In the genomic region with DNA sequence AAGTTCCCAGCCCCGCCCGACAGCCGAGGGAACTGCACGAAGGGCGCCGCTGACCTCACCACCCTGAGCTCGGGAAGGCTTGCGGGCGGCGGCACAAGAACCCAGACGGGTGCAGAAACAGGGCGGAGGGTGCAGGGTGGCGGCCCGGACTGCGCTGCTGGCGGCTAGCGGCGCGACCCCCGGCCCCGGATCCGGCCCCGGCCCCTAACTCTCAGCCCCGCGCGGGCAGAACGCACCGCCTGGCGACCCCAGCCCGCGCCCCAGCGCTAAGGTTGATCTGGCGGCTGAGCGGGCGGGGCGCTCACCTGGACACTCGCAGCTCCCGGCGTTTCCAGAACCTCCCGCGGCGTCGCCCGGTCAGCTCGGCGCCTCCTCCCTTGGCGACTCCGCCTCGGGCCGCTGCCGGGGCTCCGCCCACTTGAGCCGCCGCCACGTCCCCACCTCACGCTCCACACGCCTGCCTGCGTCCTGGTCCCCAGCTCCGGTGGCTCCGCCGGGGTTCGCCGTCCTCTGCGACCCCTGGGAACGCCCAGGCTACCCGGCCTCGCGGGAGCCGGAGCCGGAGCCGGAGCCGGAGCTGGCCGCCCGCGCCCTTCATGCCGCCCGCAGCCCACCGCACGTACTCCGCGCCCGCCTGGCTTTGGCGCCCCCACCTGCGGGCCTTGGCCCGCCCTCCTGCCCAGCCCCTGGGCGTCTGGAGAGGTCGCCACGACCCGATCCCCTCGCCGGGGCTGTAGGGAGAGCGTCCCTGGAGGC, we compare ENCODE assay signal across 8 cellular contexts. TPM values are rescaled to one million over a fixed set of nuclear protein-coding genes. Genes with fewer than 3 reads are reported as not detected.
DNase-seq lines count a peak whose midpoint lies in the region; ATAC-seq and TF ChIP-seq lines count a peak whose summit lies in the region.

A gene (minus strand): TSS at position 369 of the 756 bp plus-strand sequence. CDS start 9,227 bp downstream, outside the sequence.

- DNase-seq in NCI-H748 treated with DMSO at 0.1 percent for 48 hours (lab: John Stamatoyannopoulos, UW) (peak; percentile 44), activated T-helper 1 cell treated with Interleukin-2 at 50 U/mL for 16 hours (ENCODE audit: low read depth) (peak; percentile 4), fibroblast of peridontal ligament (ENCODE audit: extremely low read depth) (peak; percentile 59), myocyte (ENCODE audit: low read depth) (peak; percentile 80)

- 0 out of 2 replicates have a peak, but pooled peaks cover 3% of the 10 kb centered on the region for H3K36me3 ChIP-seq in BLaER1

- TF ChIP-seq CTCF in subcutaneous adipose tissue (IDR thresholded peaks at IDR 0.05; ENCODE audit: low read depth), result no peak

- H3K9ac ChIP-seq in BLaER1, result peak within 1 kb of the TSS; percentile 81

- H3K27me3 ChIP-seq in BLaER1, result peaks cover 8% of the 10 kb centered on the region; the same call in 1 of the 2 replicates

- peak within 1 kb of the TSS; percentile 82 for H3K27ac ChIP-seq in BLaER1

- peaks cover 85% of the 10 kb centered on the region for H3K4me1 ChIP-seq in BLaER1

- peak; percentile 90 for ATAC-seq in GM18907 (IDR thresholded peaks at IDR 0.05; ENCODE audit: unreplicated experiment)
- peak; percentile 91 for ATAC-seq in HG03108 (IDR thresholded peaks at IDR 0.05; ENCODE audit: unreplicated experiment)

- no peaks in the 10 kb centered on the region for H3K9me3 ChIP-seq in BLaER1

- H3K4me2 ChIP-seq in BLaER1, result peak within 1 kb of the TSS; percentile 99

- H3K4me3 ChIP-seq in BLaER1, result peak within 1 kb of the TSS; percentile 85

- H4K20me1 ChIP-seq in BLaER1, result peaks cover 4% of the 10 kb centered on the region; the same call in 1 of the 2 replicates

RNA-seq across cellular contexts. Expression of the gene that starts here (rescaled TPM):
- 304 and 381 TPM in 2 replicates for total RNA-seq in myocyte
- polyA plus RNA-seq in myocyte (2012), result 737 TPM
- 10 to 100 TPM in 3 of 4 donors, 1 to 10 TPM in 1; 6.8 to 15.0 (median 14.0) TPM for total RNA-seq in subcutaneous adipose tissue

Comparison
In these comparisons a context has a peak if more than half of its experiments do, and no peak if none do; other contexts are left out.
1. Peak in every context shown above with its lines: DNase-seq, ATAC-seq, H3K4me3 ChIP-seq and H3K27ac ChIP-seq.
2. RNA of the gene that starts here (total RNA-seq): 304 to 381 TPM in myocyte; 6.8 to 15.0 TPM in subcutaneous adipose tissue; every median in the first group is over 10 times any median in the second.
3. DNase-seq: peak in every context shown above with its lines; median percentile 80 in myocyte; 59 in fibroblast of peridontal ligament; 44 in NCI-H748 treated with DMSO at 0.1 percent for 48 hours; 4 in activated T-helper 1 cell treated with Interleukin-2 at 50 U/mL for 16 hours.